In genomic region chr17:43449470-43450202, GRCh38 we compare ENCODE assay signal across 17 cellular contexts. TPM values are rescaled to one million over a fixed set of nuclear protein-coding genes. Genes with fewer than 3 reads are reported as not detected.
A peak's percentile ranks its signal among the peaks of the same experiment; 100 is the strongest.
DNase-seq lines count a peak whose midpoint lies in the region; ATAC-seq, FAIRE-seq and TF ChIP-seq lines count a peak whose summit lies in the region.
"Had no signal": no experiment of that assay in that cellular context is flagged by ENCODE, and none has a peak within 500 bp of the region (broad histone marks: within the 10 kb centered on the region; RNA-seq: fewer than 3 reads in every experiment).

No MANE protein-coding gene starts in this region.

- peak; percentile 88 to 91 for ATAC-seq in A549
- ATAC-seq in HG02588 (IDR thresholded peaks at IDR 0.05; ENCODE audit: unreplicated experiment) = no peak
- ATAC-seq in HG03039 (IDR thresholded peaks at IDR 0.05; ENCODE audit: unreplicated experiment) = no peak
- ATAC-seq: foreskin keratinocyte, PC-3 had no signal

- H3K79me2 ChIP-seq in Karpas-422 (ENCODE audit: low read length) = no peaks in the 10 kb centered on the region
- H3K79me2 ChIP-seq in osteoblast (ENCODE audit: insufficient read depth, low read length) = no peaks in the 10 kb centered on the region

- no peaks in the 10 kb centered on the region for H3K27me3 ChIP-seq in Karpas-422 (ENCODE audit: low read length)
- no peaks in the 10 kb centered on the region for H3K27me3 ChIP-seq in osteoblast (ENCODE audit: insufficient read depth, low read length)
- H3K27me3 ChIP-seq: foreskin keratinocyte had no signal

- TF ChIP-seq CTCF in A549 (IDR thresholded peaks at IDR 0.05) = no peak
- TF ChIP-seq CTCF in foreskin fibroblast (IDR thresholded peaks at IDR 0.05; ENCODE audit: low read depth, low read length) = no peak
- TF ChIP-seq CTCF in osteoblast (IDR thresholded peaks at IDR 0.05; ENCODE audit: extremely low read depth, low read depth, low read length) = no peak

- FAIRE-seq in A549 (lab: Jason Lieb, UNC) = peak; percentile 39
- FAIRE-seq: G401.6 had no signal

- no peak for TF ChIP-seq POLR2A in A549 (IDR thresholded peaks at IDR 0.05; ENCODE audit: low read length)

- 13% methylated on average over 8 of the region's 8 CpGs for WGBS in A549 (ENCODE audit: missing lambda C conversion rate)

- H3K9me3 ChIP-seq in A549 (0 out of 3 replicates have a peak, but pooled peaks cover 2% of the 10 kb centered on the region), Karpas-422 (ENCODE audit: low read length) (no peaks in the 10 kb centered on the region), osteoblast (ENCODE audit: low read depth, low read length) (no peaks in the 10 kb centered on the region)

- H3K4me2 ChIP-seq in A549 = peak overlapping the region; percentile 61
- H3K4me2 ChIP-seq in Karpas-422 (ENCODE audit: low read depth, low read length, poor library complexity, severe bottlenecking) = no peak overlapping the region
- no peak overlapping the region for H3K4me2 ChIP-seq in osteoblast (ENCODE audit: insufficient read depth, low read length)

- H3K4me3 ChIP-seq in A549 (no peak overlapping the region), Karpas-422 (ENCODE audit: low read length) (no peak overlapping the region), foreskin fibroblast (ENCODE audit: low read depth in 1 of 2, low read length in 2 of 2) (no peak overlapping the region), osteoblast (ENCODE audit: insufficient read depth, low read length) (no peak overlapping the region)

- H2AFZ ChIP-seq in Karpas-422 (ENCODE audit: low read length) = no peak overlapping the region
- H2AFZ ChIP-seq in osteoblast (ENCODE audit: low read length) = no peak overlapping the region

- H3K27ac ChIP-seq in A549 = peak overlapping the region; percentile 70 to 87
- H3K27ac ChIP-seq in Karpas-422 (ENCODE audit: low read length) = no peak overlapping the region
- no peak overlapping the region for H3K27ac ChIP-seq in osteoblast (ENCODE audit: low read depth, low read length)
- H3K27ac ChIP-seq: foreskin keratinocyte, VCaP had no signal

- DNase-seq in A549 (ENCODE audit: low read depth in 1 of 2, low spot score in 1 of 2) (peak; percentile 67 to 80), Karpas-422 (peak; percentile 26), foreskin fibroblast (peak; percentile 25 to 60), osteoblast (ENCODE audit: insufficient read length, low spot score, missing footprints) (peak; percentile 52), COLO668 (lab: John Stamatoyannopoulos, UW; ENCODE audit: unreplicated experiment) (no peak), SHP77 (lab: John Stamatoyannopoulos, UW) (no peak)
- DNase-seq: activated effector memory CD4-positive, alpha-beta T cell treated with Interleukin-2 at 50 U/mL for 16 hours; midbrain; NCI-H187 treated with DMSO at 0.1 percent for 48 hours; nucleus accumbens; PC-3; substantia nigra had no signal

- POLR2A ChIA-PET in A549 (lab: Yijun Ruan, JAX) = interaction anchor here (0.7 to 1.7 kb wide), 2 partner anchors 20 to 51 kb away, joined by 4 to 17 read pairs; partner anchors contain the start of gene ARL4D

- no peaks in the 10 kb centered on the region for H4K20me1 ChIP-seq in Karpas-422 (ENCODE audit: insufficient read depth, low read depth, low read length)
- no peaks in the 10 kb centered on the region for H4K20me1 ChIP-seq in osteoblast (ENCODE audit: insufficient read depth, low read length)

- no peak overlapping the region for H3K9ac ChIP-seq in Karpas-422 (ENCODE audit: low read length)

- peak in 1 of 2 experiments; percentile 26; a peak in 2 of 5 replicates for TF ChIP-seq RAD21 in A549 (conservative IDR thresholded peaks at IDR 0.05 in 1 of 2, IDR thresholded peaks at IDR 0.05 in 1 of 2)

- no peaks in the 10 kb centered on the region for H3K9me2 ChIP-seq in Karpas-422 (replicated peaks; ENCODE audit: insufficient read depth, low read length)

- peaks cover 27% of the 10 kb centered on the region for H3K4me1 ChIP-seq in A549
- no peaks in the 10 kb centered on the region for H3K4me1 ChIP-seq in Karpas-422 (ENCODE audit: low read length)
- H3K4me1 ChIP-seq in osteoblast (ENCODE audit: insufficient read depth, low read length) = no peaks in the 10 kb centered on the region

- H3K36me3 ChIP-seq in Karpas-422 (ENCODE audit: insufficient read depth, low read length) = no peaks in the 10 kb centered on the region
- H3K36me3 ChIP-seq in osteoblast (ENCODE audit: insufficient read depth, low read length) = no peaks in the 10 kb centered on the region

- no peak; a peak in 1 of 5 replicates for TF ChIP-seq EP300 in A549 (IDR thresholded peaks at IDR 0.05)

- CTCF ChIA-PET in A549 (lab: Yijun Ruan, JAX) = interaction anchor here (0.9 to 4.6 kb wide), 8 partner anchors 10 to 72 kb away, joined by 3 to 15 read pairs (median 4); partner anchors contain the start of gene DHX8

TF ChIP-seq in A549, 52 proteins besides CTCF, POLR2A, EP300 and RAD21:
- TF ChIP-seq MAX (IDR thresholded peaks at IDR 0.05) (peak; percentile 34; the same call in 1 of the 2 replicates), ELK1 (IDR thresholded peaks at IDR 0.05; ENCODE audit: low read depth, low read length) (no peak), CEBPB (IDR thresholded peaks at IDR 0.05) (peak; percentile 94 to 95), MAFK (IDR thresholded peaks at IDR 0.05; ENCODE audit: partially characterized antibody) (peak; percentile 26), EHF (CRISPR knock-in tag; IDR thresholded peaks at IDR 0.05) (no peak), HOXB13 (CRISPR knock-in tag; IDR thresholded peaks at IDR 0.05; ENCODE audit: low read depth) (0 out of 2 replicates have a peak, but pooled peaks have one; percentile 16), HES2 (IDR thresholded peaks at IDR 0.05) (0 out of 2 replicates have a peak, but pooled peaks have one; percentile 48), ATOH8 (CRISPR knock-in tag; IDR thresholded peaks at IDR 0.05; ENCODE audit: low read depth) (no peak), NR3C1 (IDR thresholded peaks at IDR 0.05) (no peak), NFE2L2 (conservative IDR thresholded peaks at IDR 0.05; ENCODE audit: low read length) (0 out of 2 replicates have a peak, but pooled peaks have one; percentile 25), POLR2AphosphoS2 (conservative IDR thresholded peaks at IDR 0.05; ENCODE audit: low read length) (no peak)
TF ChIP-seq in A549: peak in this region for 6.

RNA-seq across cellular contexts. Expression of gene DHX8, which starts 34.1 kb away (rescaled TPM):
- polyA plus RNA-seq in A549 (2011; rRNA removed) (66.0 and 70.4 TPM in 2 replicates), A549 (2017; fragmentation: RNase III; extraction: RNeasy Plus Mini Kit Qiagen cat#74134 plus additional on column Dnase treatment) (32.0 to 33.9 TPM (median 33.2 TPM) in 3 replicates)
- polyA plus RNA-seq in A549 (2012; cell fraction: cytosol; rRNA removed) = 31.6 and 32.6 TPM in 2 replicates
- polyA plus RNA-seq in A549 (2012; cell fraction: nucleus; rRNA removed) = 43.4 and 61.7 TPM in 2 replicates
- polyA minus RNA-seq in A549 (2011; rRNA and poly(A)+ RNA removed) = 94.3 and 110 TPM in 2 replicates
- total RNA-seq in Karpas-422 (2014; rRNA removed; shearing (Covaris generic); ENCODE audit: low replicate concordance) = 23.7 and 34.9 TPM in 2 replicates
- total RNA-seq in osteoblast = 39.2 and 42.3 TPM in 2 replicates

RNA-seq across cellular contexts. Expression of gene ARL4D, which starts 50.8 kb away (rescaled TPM):
- polyA plus RNA-seq in A549 (2011; rRNA removed) (21.0 and 21.1 TPM in 2 replicates), A549 (2017; fragmentation: RNase III; extraction: RNeasy Plus Mini Kit Qiagen cat#74134 plus additional on column Dnase treatment) (9.9 to 11.9 TPM (median 11.7 TPM) in 3 replicates)
- polyA plus RNA-seq in A549 (2012; cell fraction: cytosol; rRNA removed) = 27.5 and 29.3 TPM in 2 replicates
- 21.1 and 26.6 TPM in 2 replicates for polyA plus RNA-seq in A549 (2012; cell fraction: nucleus; rRNA removed)
- polyA minus RNA-seq in A549 (2011; rRNA and poly(A)+ RNA removed) = 18.6 and 19.9 TPM in 2 replicates
- not detected in 2 replicates for total RNA-seq in Karpas-422 (2014; rRNA removed; shearing (Covaris generic); ENCODE audit: low replicate concordance)
- 12.1 and 18.8 TPM in 2 replicates for total RNA-seq in osteoblast

Comparison
In these comparisons a context has a peak if more than half of its experiments do, and no peak if none do; other contexts are left out.
1. ATAC-seq: peak in A549 (2 of 2); none in HG02588 (single experiment) and HG03039 (single experiment).
2. DNase-seq: peak in A549 (2 of 2), Karpas-422 (single experiment), foreskin fibroblast (2 of 2) and osteoblast (single experiment); none in COLO668 (single experiment) and SHP77 (0 of 2).
3. H3K27ac ChIP-seq: peak in A549 (2 of 2); none in Karpas-422 (single experiment) and osteoblast (single experiment).
4. RNA of gene ARL4D, which starts 50.8 kb away (total RNA-seq): 12.1 to 18.8 TPM in osteoblast; not detected in Karpas-422; every median in the first group is over 10 times any median in the second.